In the genomic region with DNA sequence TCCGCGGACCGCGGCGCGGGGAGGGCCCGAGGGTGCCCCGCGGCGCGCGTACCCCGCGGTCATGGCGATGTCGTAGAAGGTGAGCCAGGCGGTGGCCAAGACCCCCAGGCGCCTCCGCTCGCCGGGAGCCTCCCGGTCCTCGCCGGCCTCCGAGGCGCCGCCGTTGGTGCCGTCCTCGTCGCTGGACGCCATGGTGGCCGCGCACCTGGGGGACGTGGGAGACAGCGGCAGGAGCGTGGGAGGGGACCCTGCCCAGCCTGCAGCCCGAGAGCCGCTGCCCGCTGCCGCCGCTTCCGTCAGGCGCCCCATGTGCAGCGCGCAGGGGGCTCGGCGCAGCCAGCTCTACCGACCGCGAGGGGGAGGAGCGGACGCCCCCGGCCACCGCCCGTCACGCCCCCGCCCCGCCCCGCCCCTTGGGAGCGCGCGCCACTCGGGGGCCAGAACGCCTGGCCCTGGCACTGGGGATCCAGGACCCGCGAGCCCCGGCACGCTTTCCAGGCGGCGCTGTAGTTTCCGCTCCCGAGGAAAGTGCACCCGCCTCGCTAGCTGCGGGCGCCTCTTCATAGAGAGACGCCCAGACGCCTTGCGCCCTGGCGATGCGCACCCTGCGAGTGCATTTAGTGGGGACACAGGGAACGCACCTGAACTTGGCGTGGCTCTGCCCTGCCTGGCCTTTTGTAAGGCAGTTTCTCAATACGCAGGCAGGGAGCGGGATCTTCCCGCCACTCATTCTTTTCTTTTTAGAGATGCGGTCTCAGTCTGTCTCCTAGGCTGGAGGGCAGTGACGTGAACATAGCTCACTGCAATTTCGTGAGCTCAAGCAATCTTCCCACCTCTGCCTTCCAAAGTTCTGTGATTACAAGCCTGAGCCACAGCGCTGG, we compare ENCODE assay signal across 8 cellular contexts. TPM values are rescaled to one million over a fixed set of nuclear protein-coding genes. Genes with fewer than 3 reads are reported as not detected.
DNase-seq lines count a peak whose midpoint lies in the region; ATAC-seq and TF ChIP-seq lines count a peak whose summit lies in the region.

A gene with protein sequence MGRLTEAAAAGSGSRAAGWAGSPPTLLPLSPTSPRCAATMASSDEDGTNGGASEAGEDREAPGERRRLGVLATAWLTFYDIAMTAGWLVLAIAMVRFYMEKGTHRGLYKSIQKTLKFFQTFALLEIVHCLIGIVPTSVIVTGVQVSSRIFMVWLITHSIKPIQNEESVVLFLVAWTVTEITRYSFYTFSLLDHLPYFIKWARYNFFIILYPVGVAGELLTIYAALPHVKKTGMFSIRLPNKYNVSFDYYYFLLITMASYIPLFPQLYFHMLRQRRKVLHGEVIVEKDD (minus strand): TSS at position 344 of the 881 bp plus-strand sequence. CDS start 35 bp downstream, at position 309.

- peak; percentile 46 for ATAC-seq in GM18858 (IDR thresholded peaks at IDR 0.05; ENCODE audit: unreplicated experiment)
- ATAC-seq in HG03045 (IDR thresholded peaks at IDR 0.05; ENCODE audit: unreplicated experiment): peak; percentile 62
- ATAC-seq in activated CD8-positive, alpha-beta T cell treated with anti-CD3 and anti-CD28 coated beads, Interleukin-2, amount 10 ng/mL, durations not matched to agents 7 days and 5 days: peak; percentile 83
- peak; percentile 71 for ATAC-seq in effector memory CD8-positive, alpha-beta T cell (replicated peaks)
- ATAC-seq in memory B cell (ENCODE audit: low read depth): peak; percentile 58

- H3K4me3 Mint-ChIP-seq in activated CD8-positive, alpha-beta T cell treated with anti-CD3 and anti-CD28 coated beads, Interleukin-2, amount 10 ng/mL, durations not matched to agents 7 days and 5 days: peak within 1 kb of the TSS; percentile 81
- peak within 1 kb of the TSS; percentile 83 to 85 for H3K4me3 Mint-ChIP-seq in effector memory CD8-positive, alpha-beta T cell
- peak within 1 kb of the TSS; percentile 81 for H3K4me3 Mint-ChIP-seq in memory B cell

- H3K9me3 Mint-ChIP-seq in activated CD8-positive, alpha-beta T cell treated with anti-CD3 and anti-CD28 coated beads, Interleukin-2, amount 10 ng/mL, durations not matched to agents 7 days and 5 days (ENCODE audit: insufficient read depth): no peaks in the 10 kb centered on the region
- no peaks in the 10 kb centered on the region for H3K9me3 Mint-ChIP-seq in effector memory CD8-positive, alpha-beta T cell
- H3K9me3 Mint-ChIP-seq in memory B cell: no peaks in the 10 kb centered on the region

- peak; percentile 49 for TF ChIP-seq CTCF in AG04449 (IDR thresholded peaks at IDR 0.05; ENCODE audit: insufficient read depth, low read length, missing control alignments)

- H3K4me3 ChIP-seq in AG04449 (ENCODE audit: low read depth, low read length): peak within 1 kb of the TSS; percentile 74

- H3K4me1 Mint-ChIP-seq in activated CD8-positive, alpha-beta T cell treated with anti-CD3 and anti-CD28 coated beads, Interleukin-2, amount 10 ng/mL, durations not matched to agents 7 days and 5 days (ENCODE audit: low read depth): peaks cover 5% of the 10 kb centered on the region
- peaks cover 5 to 6% of the 10 kb centered on the region in 2 donors for H3K4me1 Mint-ChIP-seq in effector memory CD8-positive, alpha-beta T cell (ENCODE audit: low read depth in 2 of 2)
- H3K4me1 Mint-ChIP-seq in memory B cell: peaks cover 8% of the 10 kb centered on the region

- H3K27me3 Mint-ChIP-seq in activated CD8-positive, alpha-beta T cell treated with anti-CD3 and anti-CD28 coated beads, Interleukin-2, amount 10 ng/mL, durations not matched to agents 7 days and 5 days (ENCODE audit: low read depth): peaks cover 20% of the 10 kb centered on the region
- peaks cover 19 to 22% of the 10 kb centered on the region in 2 donors for H3K27me3 Mint-ChIP-seq in effector memory CD8-positive, alpha-beta T cell
- H3K27me3 Mint-ChIP-seq in memory B cell: peaks cover 9% of the 10 kb centered on the region

- DNase-seq in AG04449 (ENCODE audit: low read depth, low spot score) (no peak), NCI-H510A treated with DMSO at 0.1 percent for 48 hours (lab: John Stamatoyannopoulos, UW) (peak; percentile 37), memory B cell (ENCODE audit: low spot score in 2 of 2) (peak in 1 of 2 donors; percentile 15)
- DNase-seq in activated CD8-positive, alpha-beta T cell treated with anti-CD3 and anti-CD28 coated beads, Interleukin-2, amount 10 ng/mL, durations not matched to agents 7 days and 5 days: peak; percentile 66
- peak; percentile 13 to 27 (median 25) for DNase-seq in effector memory CD8-positive, alpha-beta T cell
- DNase-seq in stimulated activated CD8-positive, alpha-beta memory T cell treated with anti-CD3 and anti-CD28 coated beads, Interleukin-12 subunit alpha, Interleukin-12 subunit beta, amount 100 ng/mL, for 4 hours (ENCODE audit: low read depth): peak; percentile 46

- CTCF ChIA-PET in AG04449 (lab: Yijun Ruan, JAX): interaction anchor here (0.6 to 2.4 kb wide), 16 partner anchors 9 to 257 kb away, joined by 3 to 13 read pairs (median 4); a partner anchor contains a TSS
- CTCF ChIA-PET in activated CD8-positive, alpha-beta T cell treated with anti-CD3 and anti-CD28 coated beads, Interleukin-2, amount 10 ng/mL, durations not matched to agents 7 days and 5 days (lab: Charles Lee): interaction anchor here (0.7 to 1.4 kb wide), 7 partner anchors 27 to 170 kb away, joined by 3 to 10 read pairs (median 3); a partner anchor contains a TSS

- H3K36me3 Mint-ChIP-seq in activated CD8-positive, alpha-beta T cell treated with anti-CD3 and anti-CD28 coated beads, Interleukin-2, amount 10 ng/mL, durations not matched to agents 7 days and 5 days (ENCODE audit: low read depth): no peaks in the 10 kb centered on the region
- no peaks in the 10 kb centered on the region for H3K36me3 Mint-ChIP-seq in effector memory CD8-positive, alpha-beta T cell (ENCODE audit: insufficient read depth)
- no peaks in the 10 kb centered on the region for H3K36me3 Mint-ChIP-seq in memory B cell

- H3K27ac Mint-ChIP-seq in activated CD8-positive, alpha-beta T cell treated with anti-CD3 and anti-CD28 coated beads, Interleukin-2, amount 10 ng/mL, durations not matched to agents 7 days and 5 days: no peak within 1 kb of the TSS
- H3K27ac Mint-ChIP-seq in effector memory CD8-positive, alpha-beta T cell: peak within 1 kb of the TSS in 1 of 2 donors; percentile 26
- no peak within 1 kb of the TSS for H3K27ac Mint-ChIP-seq in memory B cell

- POLR2A ChIA-PET in AG04449 (lab: Yijun Ruan, JAX): interaction anchor here (0.6 to 3.0 kb wide), 6 partner anchors 12 to 985 kb away, joined by 3 to 30 read pairs (median 3); a partner anchor contains a TSS
- POLR2A ChIA-PET in activated CD8-positive, alpha-beta T cell treated with anti-CD3 and anti-CD28 coated beads, Interleukin-2, amount 10 ng/mL, durations not matched to agents 7 days and 5 days (lab: Charles Lee): interaction anchor here (1.0 kb wide), 1 partner anchor 26 kb away, joined by 3 read pairs; a partner anchor contains a TSS

RNA-seq across cellular contexts. Expression of the gene that starts here (rescaled TPM):
- total RNA-seq in activated CD8-positive, alpha-beta T cell treated with anti-CD3 and anti-CD28 coated beads, Interleukin-2, amount 10 ng/mL, durations not matched to agents 7 days and 5 days: 1 to 10 TPM in 1 of 2 experiments, under 1 TPM in 1; 0.40 to 1.1 TPM
